10 cellular contexts compared by ENCODE assay signal in genomic region chr22:35995772-35996171, GRCh38. TPM values are rescaled to one million over a fixed set of nuclear protein-coding genes. Genes with fewer than 3 reads are reported as not detected.
DNase-seq lines count a peak whose midpoint lies in the region; ATAC-seq, FAIRE-seq and TF ChIP-seq lines count a peak whose summit lies in the region.
"Had no signal": no experiment of that assay in that cellular context is flagged by ENCODE, and none has a peak within 500 bp of the region (broad histone marks: within the 10 kb centered on the region; RNA-seq: fewer than 3 reads in every experiment).

No MANE protein-coding gene starts in this region.

- H4K20me1 ChIP-seq in neural progenitor cell (ENCODE audit: low read depth) = peaks cover 48% of the 10 kb centered on the region

- TF ChIP-seq CTCF in lower lobe of right lung (IDR thresholded peaks at IDR 0.05) (no peak), tibial artery (IDR thresholded peaks at IDR 0.05) (no peak), neural progenitor cell (IDR thresholded peaks at IDR 0.05) (no peak)

- H3K27ac ChIP-seq in lower lobe of right lung = peak overlapping the region; percentile 31
- H3K27ac ChIP-seq in tibial artery = peak overlapping the region; percentile 74 to 76
- no peak overlapping the region for H3K27ac ChIP-seq in neural progenitor cell
- H3K27ac ChIP-seq in effector memory CD4-positive, alpha-beta T cell (ENCODE audit: insufficient read depth, low read length, poor library complexity, severe bottlenecking) = no peak overlapping the region

- H3K9ac ChIP-seq in neural progenitor cell = no peak overlapping the region

- H3K9me3 Mint-ChIP-seq in neural progenitor cell = no peaks in the 10 kb centered on the region

- no peaks in the 10 kb centered on the region for H3K27me3 Mint-ChIP-seq in neural progenitor cell (ENCODE audit: insufficient read depth, low read depth)

- intact Hi-C loops in lower lobe of right lung (cut with DNase I) = no loop called here
- intact Hi-C loops in tibial artery (cut with DNase I; ENCODE audit: low total_unique reads) = no loop called here

- peak; percentile 58 to 66 for ATAC-seq in lower lobe of right lung
- no peak for ATAC-seq in GM18873 (IDR thresholded peaks at IDR 0.05; ENCODE audit: low FRiP score, unreplicated experiment)

- no peak overlapping the region for H3K4me2 ChIP-seq in neural progenitor cell

- no peaks in the 10 kb centered on the region for H3K36me3 ChIP-seq in lower lobe of right lung
- no peaks in the 10 kb centered on the region for H3K36me3 ChIP-seq in tibial artery
- no peaks in the 10 kb centered on the region for H3K36me3 ChIP-seq in neural progenitor cell
- H3K36me3 ChIP-seq in effector memory CD4-positive, alpha-beta T cell (ENCODE audit: control insufficient read depth, insufficient read depth, low read length) = no peaks in the 10 kb centered on the region

- H3K27me3 ChIP-seq in lower lobe of right lung (ENCODE audit: low read depth) (no peaks in the 10 kb centered on the region), tibial artery (no peaks in the 10 kb centered on the region), neural progenitor cell (no peaks in the 10 kb centered on the region)
- no peaks in the 10 kb centered on the region for H3K27me3 ChIP-seq in effector memory CD4-positive, alpha-beta T cell (replicated peaks; ENCODE audit: control insufficient read depth, insufficient read depth, low read length, poor library complexity, severe bottlenecking)

- H3K36me3 Mint-ChIP-seq in neural progenitor cell = peaks cover 22% of the 10 kb centered on the region

- H3K79me2 ChIP-seq in neural progenitor cell (ENCODE audit: low read depth) = peaks cover 87% of the 10 kb centered on the region

- H2AFZ ChIP-seq in neural progenitor cell (replicated peaks) = no peak overlapping the region

- H3K4me1 ChIP-seq in lower lobe of right lung (peaks cover 24% of the 10 kb centered on the region), tibial artery (peaks cover 0 to 33% (median 21%) of the 10 kb centered on the region in 4 donors), neural progenitor cell (peaks cover under 1% of the 10 kb centered on the region)
- no peaks in the 10 kb centered on the region for H3K4me1 ChIP-seq in effector memory CD4-positive, alpha-beta T cell (ENCODE audit: control insufficient read depth, insufficient read depth, low read length, poor library complexity, severe bottlenecking)

- H3K9me3 ChIP-seq in lower lobe of right lung (no peaks in the 10 kb centered on the region), tibial artery (no peaks in the 10 kb centered on the region), neural progenitor cell (ENCODE audit: low read depth) (no peaks in the 10 kb centered on the region)
- H3K9me3 ChIP-seq in effector memory CD4-positive, alpha-beta T cell (ENCODE audit: control insufficient read depth, low read length) = no peaks in the 10 kb centered on the region

- no peak for FAIRE-seq in HTR-8/SVneo (lab: Jason Lieb, UNC)
- FAIRE-seq: GM12892 had no signal

- no peak overlapping the region for H3K4me3 Mint-ChIP-seq in neural progenitor cell

- no peak overlapping the region for H3K27ac Mint-ChIP-seq in neural progenitor cell

- peaks cover 14% of the 10 kb centered on the region for H3K4me1 Mint-ChIP-seq in neural progenitor cell

- no peaks in the 10 kb centered on the region for H3F3A ChIP-seq in neural progenitor cell (ENCODE audit: low read depth)

- no peak overlapping the region for H3K4me3 ChIP-seq in lower lobe of right lung
- H3K4me3 ChIP-seq in tibial artery = no peak overlapping the region
- no peak overlapping the region for H3K4me3 ChIP-seq in neural progenitor cell
- no peak overlapping the region for H3K4me3 ChIP-seq in effector memory CD4-positive, alpha-beta T cell (ENCODE audit: insufficient read depth, low read depth, low read length, poor library complexity, severe bottlenecking)

- DNase-seq in HTR-8/SVneo (ENCODE audit: insufficient read length, low spot score) (peak; percentile 20), dedifferentiated amniotic fluid mesenchymal stem cell (ENCODE audit: extremely low spot score) (peak; percentile 98), lower lobe of right lung (no peak), tibial artery (peak; percentile 80 to 93), neural progenitor cell (ENCODE audit: low spot score) (no peak)
- DNase-seq in effector memory CD4-positive, alpha-beta T cell = no peak
- DNase-seq in activated T-cell treated with anti-CD3 and anti-CD28 coated beads, Interleukin-2, amount 50 U/mL, for 48 hours = no peak
- DNase-seq: NCI-H69 had no signal

RNA-seq across cellular contexts. Expression of gene RBFOX2, which starts 32.9 kb away (rescaled TPM):
- 50.1 TPM for total RNA-seq in lower lobe of right lung
- total RNA-seq in neural progenitor cell (ENCODE audit: low replicate concordance) = 163 and 206 TPM in 2 replicates

Comparison
In these comparisons a context has a peak if more than half of its experiments do, and no peak if none do; other contexts are left out.
1. DNase-seq: peak in HTR-8/SVneo (single experiment), dedifferentiated amniotic fluid mesenchymal stem cell (single experiment) and tibial artery (2 of 2); none in lower lobe of right lung (single experiment), neural progenitor cell (single experiment), effector memory CD4-positive, alpha-beta T cell (0 of 3) and activated T-cell treated with anti-CD3 and anti-CD28 coated beads, Interleukin-2, amount 50 U/mL, for 48 hours (0 of 2).
2. H3K27ac ChIP-seq: peak in lower lobe of right lung (single experiment) and tibial artery (2 of 2); none in neural progenitor cell (single experiment) and effector memory CD4-positive, alpha-beta T cell (single experiment).